1 cellular context compared by ENCODE assay signal in genomic region chr5:137995747-137996123, GRCh38.
TF ChIP-seq lines count a peak whose summit lies in the region.

No MANE protein-coding gene starts in this region.

TF ChIP-seq in GM23338, 12 proteins besides CTCF, POLR2A, EP300 and RAD21 (continued from another document):
- TF ChIP-seq ZNF462 (CRISPR knock-in tag; IDR thresholded peaks at IDR 0.05) (no peak), ETS1 (IDR thresholded peaks at IDR 0.05) (no peak), ZNF114 (CRISPR knock-in tag; IDR thresholded peaks at IDR 0.05) (no peak)
TF ChIP-seq in GM23338: peak in this region for 0.
